Comparison of ENCODE assay signal across 8 cellular contexts in the genomic region with DNA sequence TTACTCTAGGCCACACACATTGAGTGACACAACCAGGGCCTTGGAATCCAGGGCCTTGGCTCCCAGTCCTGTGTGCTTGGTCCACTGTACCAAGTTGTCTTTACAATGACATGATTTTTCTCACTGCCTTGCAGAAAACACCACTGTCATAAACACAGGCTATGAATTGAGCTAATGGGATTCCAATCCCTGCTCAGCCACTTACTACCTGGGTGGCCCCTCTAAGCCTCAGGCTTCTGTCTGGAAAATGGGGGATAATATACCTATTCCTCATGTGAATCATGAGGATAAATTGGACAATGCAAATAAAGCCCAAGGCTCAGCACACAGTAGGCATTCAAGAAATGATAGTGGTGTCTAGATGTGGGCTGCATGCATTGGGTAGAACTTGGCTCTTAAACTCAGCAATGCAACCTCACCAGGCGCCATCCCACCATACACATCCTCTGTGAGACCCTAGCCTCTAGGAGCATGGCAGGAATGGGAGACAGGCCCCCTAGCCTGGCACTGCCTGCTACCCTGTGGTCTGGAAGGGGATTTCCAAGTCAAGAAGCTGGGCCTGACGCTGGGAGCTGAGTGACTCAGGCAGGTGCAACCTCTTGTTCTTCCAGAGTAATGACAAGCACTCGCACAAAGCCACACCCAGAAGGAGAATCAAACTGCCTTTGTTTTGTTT. TPM values are rescaled to one million over a fixed set of nuclear protein-coding genes. Genes with fewer than 3 reads are reported as not detected.
DNase-seq lines count a peak whose midpoint lies in the region; ATAC-seq and TF ChIP-seq lines count a peak whose summit lies in the region.

No MANE protein-coding gene starts in this region.

- no peaks in the 10 kb centered on the region for H3K36me3 ChIP-seq in adrenal gland (replicated peaks in 1 of 2)

- no peaks in the 10 kb centered on the region for H3K9me3 Mint-ChIP-seq in effector memory CD8-positive, alpha-beta T cell

- no peak for ATAC-seq in effector memory CD8-positive, alpha-beta T cell (replicated peaks)
- no peak for ATAC-seq in HG02852 (IDR thresholded peaks at IDR 0.05; ENCODE audit: unreplicated experiment)
- ATAC-seq in HG02870 (IDR thresholded peaks at IDR 0.05; ENCODE audit: unreplicated experiment) = no peak
- no peak for ATAC-seq in GM18498 (IDR thresholded peaks at IDR 0.05; ENCODE audit: unreplicated experiment)

- H3K27ac ChIP-seq in adrenal gland = no peak overlapping the region

- no peak for TF ChIP-seq POLR2A in adrenal gland (IDR thresholded peaks at IDR 0.05)

- peaks cover 36% of the 10 kb centered on the region for H3K36me3 Mint-ChIP-seq in effector memory CD8-positive, alpha-beta T cell (ENCODE audit: insufficient read depth)

- peaks cover 14 to 45% of the 10 kb centered on the region in 2 donors for H3K4me1 ChIP-seq in adrenal gland (replicated peaks in 1 of 2)

- no peaks in the 10 kb centered on the region for H3K27me3 Mint-ChIP-seq in effector memory CD8-positive, alpha-beta T cell

- no peak overlapping the region for H3K4me3 ChIP-seq in adrenal gland

- peak overlapping the region; percentile 66 to 90 for H3K27ac Mint-ChIP-seq in effector memory CD8-positive, alpha-beta T cell

- no peaks in the 10 kb centered on the region for H3K9me3 ChIP-seq in adrenal gland (replicated peaks in 1 of 3)

- peak overlapping the region; percentile 50 to 87 for H3K4me3 Mint-ChIP-seq in effector memory CD8-positive, alpha-beta T cell

- peaks cover 52 to 60% of the 10 kb centered on the region in 2 donors for H3K4me1 Mint-ChIP-seq in effector memory CD8-positive, alpha-beta T cell (ENCODE audit: low read depth in 2 of 2)

- intact Hi-C loops in adrenal gland (cut with DNase I) = no loop called here

- no peaks in the 10 kb centered on the region for H3K27me3 ChIP-seq in adrenal gland

- DNase-seq in HPDE6-E6E7 (ENCODE audit: extremely low spot score) = peak; percentile 89
- peak; percentile 44 for DNase-seq in activated CD4-positive, CD25-positive, alpha-beta regulatory T cell treated with anti-CD3 and anti-CD28 coated beads, Interleukin-2, amount 50 U/mL, for 16 hours (ENCODE audit: low read depth, low spot score)
- peak in 2 of 3 experiments; percentile 28 to 32 for DNase-seq in effector memory CD8-positive, alpha-beta T cell
- DNase-seq in stimulated activated CD4-positive, alpha-beta T cell treated with anti-CD3 and anti-CD28 coated beads, Interleukin-2, amount 100 ng/mL, for 4 hours (ENCODE audit: low read depth) = peak; percentile 68
- DNase-seq in adrenal gland = no peak

- WGBS in adrenal gland, 4 donors = 66 to 85% (median 82%) methylated on average over 2 to 3 of the region's 3 CpGs

- TF ChIP-seq CTCF in adrenal gland (IDR thresholded peaks at IDR 0.05) = no peak

RNA-seq across cellular contexts. Expression of a gene that starts 2.3 kb away (rescaled TPM):
- 100 to 1,000 TPM in 6 of 8 donors, 10 to 100 TPM in 2; 36.6 to 129 (median 103) TPM for total RNA-seq in adrenal gland
- 10 to 100 TPM; 42.2 to 85.1 (median 68.1) TPM for polyA plus RNA-seq in adrenal gland

Comparison
In these comparisons a context has a peak if more than half of its experiments do, and no peak if none do; other contexts are left out.
1. DNase-seq: peak in HPDE6-E6E7 (single experiment), activated CD4-positive, CD25-positive, alpha-beta regulatory T cell treated with anti-CD3 and anti-CD28 coated beads, Interleukin-2, amount 50 U/mL, for 16 hours (single experiment), effector memory CD8-positive, alpha-beta T cell (2 of 3) and stimulated activated CD4-positive, alpha-beta T cell treated with anti-CD3 and anti-CD28 coated beads, Interleukin-2, amount 100 ng/mL, for 4 hours (single experiment); none in adrenal gland (0 of 7).